In genomic region chr14:90332271-90332584, GRCh38 we compare ENCODE assay signal across 8 cellular contexts. TPM values are rescaled to one million over a fixed set of nuclear protein-coding genes. Genes with fewer than 3 reads are reported as not detected.
DNase-seq lines count a peak whose midpoint lies in the region; ATAC-seq and TF ChIP-seq lines count a peak whose summit lies in the region.

No MANE protein-coding gene starts in this region.

- H2AFZ ChIP-seq in osteoblast (ENCODE audit: low read length), result peak overlapping the region; percentile 83

- H3K4me1 ChIP-seq in osteoblast (ENCODE audit: insufficient read depth, low read length), result peaks cover 12% of the 10 kb centered on the region

- no peaks in the 10 kb centered on the region for H3K36me3 ChIP-seq in osteoblast (ENCODE audit: insufficient read depth, low read length)

- TF ChIP-seq CTCF in coronary artery (IDR thresholded peaks at IDR 0.05) (no peak), osteoblast (IDR thresholded peaks at IDR 0.05; ENCODE audit: extremely low read depth, low read depth, low read length) (no peak)

- H3K27ac ChIP-seq in coronary artery (peak overlapping the region; percentile 89), osteoblast (ENCODE audit: low read depth, low read length) (peak overlapping the region; percentile 74)

- no peaks in the 10 kb centered on the region for H3K9me3 ChIP-seq in osteoblast (ENCODE audit: low read depth, low read length)

- peak overlapping the region; percentile 94 for H3K4me2 ChIP-seq in osteoblast (ENCODE audit: insufficient read depth, low read length)

- H3K79me2 ChIP-seq in osteoblast (ENCODE audit: insufficient read depth, low read length), result peaks cover 32% of the 10 kb centered on the region

- H3K4me3 ChIP-seq in GM08714 (ENCODE audit: low read length) (peak overlapping the region; percentile 28; the same call in 1 of the 2 replicates), coronary artery (peak overlapping the region; percentile 85), osteoblast (ENCODE audit: insufficient read depth, low read length) (peak overlapping the region; percentile 89)

- DNase-seq in HS-5 (ENCODE audit: low read depth), result peak; percentile 8
- DNase-seq in coronary artery (ENCODE audit: low spot score), result no peak
- no peak for DNase-seq in osteoblast (ENCODE audit: insufficient read length, low spot score, missing footprints)
- no peak for DNase-seq in globus pallidus (ENCODE audit: low spot score)
- no peak for DNase-seq in NCI-H748 (lab: John Stamatoyannopoulos, UW; ENCODE audit: unreplicated experiment)
- no peak for DNase-seq in GF-D8 (lab: John Stamatoyannopoulos, UW)

- ATAC-seq in GM21381 (IDR thresholded peaks at IDR 0.05; ENCODE audit: unreplicated experiment), result no peak

- H4K20me1 ChIP-seq in osteoblast (ENCODE audit: insufficient read depth, low read length), result no peaks in the 10 kb centered on the region

- peaks cover 27% of the 10 kb centered on the region for H3K27me3 ChIP-seq in osteoblast (ENCODE audit: insufficient read depth, low read length)

RNA-seq across cellular contexts. Expression of gene NRDE2, which starts 0.5 kb away (rescaled TPM):
- total RNA-seq in osteoblast, result 10.3 and 11.2 TPM in 2 replicates

Comparison
In these comparisons a context has a peak if more than half of its experiments do, and no peak if none do; other contexts are left out.
1. H3K4me3 ChIP-seq: peak in every context shown above with its lines; median percentile 89 in osteoblast; 85 in coronary artery; 28 in GM08714.